Comparison of ENCODE assay signal across 30 cellular contexts in the genomic region with DNA sequence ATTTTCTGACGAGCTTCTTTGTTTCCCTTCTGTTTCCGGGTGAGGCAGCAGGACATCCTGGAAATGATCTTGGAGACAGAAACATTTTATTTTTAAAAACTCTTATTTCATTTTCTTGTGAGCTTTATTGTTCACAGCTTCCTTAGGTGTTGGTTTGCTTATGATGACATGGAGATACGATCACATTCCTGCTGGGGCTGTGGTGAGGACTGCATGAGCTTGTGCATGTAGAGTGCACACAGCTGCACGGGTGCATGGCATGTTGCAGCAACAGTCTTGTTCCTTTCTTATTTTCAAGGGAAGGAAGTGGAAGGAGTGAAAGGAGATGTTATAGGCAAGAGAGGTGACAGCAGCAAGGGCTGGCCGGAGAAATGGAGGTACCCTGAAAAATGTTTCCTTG. TPM values are rescaled to one million over a fixed set of nuclear protein-coding genes. Genes with fewer than 3 reads are reported as not detected.
DNase-seq lines count a peak whose midpoint lies in the region; ATAC-seq, FAIRE-seq and TF ChIP-seq lines count a peak whose summit lies in the region.
"Had no signal": no experiment of that assay in that cellular context is flagged by ENCODE, and none has a peak within 500 bp of the region (broad histone marks: within the 10 kb centered on the region; RNA-seq: fewer than 3 reads in every experiment).

No MANE protein-coding gene starts in this region.

- no peaks in the 10 kb centered on the region for H3K9me1 ChIP-seq in K562 (ENCODE audit: control insufficient read depth, insufficient read depth, low read length)

- no peak overlapping the region for H3K9ac ChIP-seq in K562 (ENCODE audit: insufficient read depth in 1 of 2, low read depth in 2 of 2, low read length in 2 of 2)
- peak overlapping the region in 1 of 2 donors; percentile 71 for H3K9ac ChIP-seq in mucosa of rectum (ENCODE audit: low read depth in 1 of 2, low read length in 2 of 2)
- H3K9ac ChIP-seq: BLaER1 had no signal

- H3K79me2 ChIP-seq in K562 (ENCODE audit: control insufficient read depth, insufficient read depth, low read length) (no peaks in the 10 kb centered on the region), osteoblast (ENCODE audit: insufficient read depth, low read length) (no peaks in the 10 kb centered on the region)

- H4K20me1 ChIP-seq in K562 (replicated peaks; ENCODE audit: control insufficient read depth, insufficient read depth, low read length) (no peaks in the 10 kb centered on the region), osteoblast (ENCODE audit: insufficient read depth, low read length) (no peaks in the 10 kb centered on the region)
- H4K20me1 ChIP-seq: BLaER1 had no signal

- TF ChIP-seq RAD21 in K562 (CRISPR knock-in tag; conservative IDR thresholded peaks at IDR 0.05 in 1 of 2, IDR thresholded peaks at IDR 0.05 in 1 of 2): no peak

- no peak for FAIRE-seq in K562 (lab: Jason Lieb, UNC)
- FAIRE-seq: HepG2 had no signal

- H3K4me3 ChIP-seq in heart left ventricle (no peak overlapping the region), K562 (no peak overlapping the region), mucosa of rectum (ENCODE audit: low read length in 2 of 2) (peak overlapping the region; percentile 73 to 74), upper lobe of right lung (no peak overlapping the region), osteoblast (ENCODE audit: insufficient read depth, low read length) (no peak overlapping the region)
- H3K4me3 ChIP-seq: BLaER1, SK-N-MC had no signal

- no peaks in the 10 kb centered on the region for H3K4me1 Mint-ChIP-seq in osteocyte (ENCODE audit: unreplicated experiment)

- BruUV-seq in K562 (replicated peaks; lab: Mats Ljungman, UMichigan): no TSS peak

- intact Hi-C loops in heart left ventricle (cut with DNase I) (no loop called here), Right ventricle myocardium superior (cut with DNase I) (no loop called here), K562 (cut with micrococcal nuclease) (no loop called here), upper lobe of right lung (cut with DNase I) (no loop called here)

- CTCF ChIA-PET in K562 (lab: Yijun Ruan, JAX; ENCODE audit: low intra/inter-chr PET ratio): no interaction called here

- TF ChIP-seq POLR2A in heart left ventricle (IDR thresholded peaks at IDR 0.05) (no peak), K562 (conservative IDR thresholded peaks at IDR 0.05) (no peak)

- in situ Hi-C loops in K562 (cut with MboI): no loop called here

- H3K4me1 ChIP-seq in heart left ventricle (peaks cover 0 to 3% (median 0%) of the 10 kb centered on the region in 12 donors), K562 (replicated peaks in 1 of 2; ENCODE audit: control insufficient read depth in 2 of 2, insufficient read depth in 2 of 2, low read length in 2 of 2) (peaks cover 0 to 3% of the 10 kb centered on the region in 2 experiments; a peak in 1 of 5 replicates), mucosa of rectum (ENCODE audit: control insufficient read depth in 2 of 2, insufficient read depth in 2 of 2, low read length in 2 of 2) (peaks cover 3 to 23% of the 10 kb centered on the region in 2 donors), upper lobe of right lung (no peaks in the 10 kb centered on the region), osteoblast (ENCODE audit: insufficient read depth, low read length) (no peaks in the 10 kb centered on the region)

- no peaks in the 10 kb centered on the region for H3K27me3 Mint-ChIP-seq in osteocyte (ENCODE audit: unreplicated experiment)
- H3K27me3 Mint-ChIP-seq: CD4-positive, alpha-beta T cell had no signal

- POLR2A ChIA-PET in K562 (lab: Yijun Ruan, JAX): no interaction called here

- TF ChIP-seq CTCF in heart left ventricle (IDR thresholded peaks at IDR 0.05): no peak
- no peak for TF ChIP-seq CTCF in K562 (IDR thresholded peaks at IDR 0.05 in 2 of 3, conservative IDR thresholded peaks at IDR 0.05 in 1 of 3; ENCODE audit: insufficient read depth in 2 of 3, low read depth in 1 of 3, low read length in 3 of 3)
- TF ChIP-seq CTCF in upper lobe of right lung (IDR thresholded peaks at IDR 0.05): no peak
- TF ChIP-seq CTCF in osteoblast (IDR thresholded peaks at IDR 0.05; ENCODE audit: extremely low read depth, low read depth, low read length): no peak
- TF ChIP-seq CTCF in osteocyte (IDR thresholded peaks at IDR 0.05): no peak

- H3K27ac Mint-ChIP-seq in osteocyte (ENCODE audit: unreplicated experiment): no peak overlapping the region
- H3K27ac Mint-ChIP-seq: CD4-positive, alpha-beta T cell had no signal

- H3K27ac ChIP-seq in heart left ventricle (peak overlapping the region in 8 of 12 donors; percentile 2 to 56 (median 40)), K562 (ENCODE audit: extremely low read depth, low read depth, low read length) (no peak overlapping the region), mucosa of rectum (ENCODE audit: low read depth in 2 of 2, low read length in 2 of 2) (no peak overlapping the region), upper lobe of right lung (no peak overlapping the region), osteoblast (ENCODE audit: low read depth, low read length) (no peak overlapping the region)
- H3K27ac ChIP-seq: 22Rv1, BLaER1, HL-60, SK-N-MC had no signal

- no peak for TF ChIP-seq EP300 in K562 (IDR thresholded peaks at IDR 0.05; ENCODE audit: low read length)

- H3K4me2 ChIP-seq in K562 (ENCODE audit: insufficient read depth, low read length) (no peak overlapping the region; the same call in 1 of the 2 replicates), osteoblast (ENCODE audit: insufficient read depth, low read length) (no peak overlapping the region)
- H3K4me2 ChIP-seq: BLaER1 had no signal

- WGBS in heart left ventricle, 4 donors: 54 to 65% (median 60%) methylated on average over 5 of the region's 5 CpGs
- WGBS in K562 (ENCODE audit: insufficient coverage, low coverage, missing lambda C conversion rate): 18% methylated on average over 5 of the region's 5 CpGs

- ATAC-seq in heart left ventricle (peak in 1 of 4 donors; percentile 56), Right ventricle myocardium superior (ENCODE audit: poor library complexity) (no peak), K562 (no peak), upper lobe of right lung (peak; percentile 23), HG02798 (IDR thresholded peaks at IDR 0.05; ENCODE audit: poor library complexity, unreplicated experiment) (no peak)
- ATAC-seq: HepG2 had no signal

- H3K9me3 ChIP-seq in heart left ventricle: peaks cover 0 to 9% (median 2%) of the 10 kb centered on the region in 12 donors
- no peaks in the 10 kb centered on the region; the same call in 1 of the 2 replicates for H3K9me3 ChIP-seq in K562 (replicated peaks; ENCODE audit: control insufficient read depth, insufficient read depth, low read depth, low read length)
- no peaks in the 10 kb centered on the region for H3K9me3 ChIP-seq in mucosa of rectum (ENCODE audit: control insufficient read depth in 2 of 2, low read length in 2 of 2)
- no peaks in the 10 kb centered on the region for H3K9me3 ChIP-seq in upper lobe of right lung
- H3K9me3 ChIP-seq in osteoblast (ENCODE audit: low read depth, low read length): no peaks in the 10 kb centered on the region

- no peaks in the 10 kb centered on the region for H3K36me3 Mint-ChIP-seq in osteocyte (ENCODE audit: unreplicated experiment)

- DNase-seq in heart left ventricle (no peak), Right ventricle myocardium superior (no peak), K562 (ENCODE audit: extremely low read depth in 1 of 4, low spot score in 3 of 4) (no peak), upper lobe of right lung (no peak), osteoblast (ENCODE audit: insufficient read length, low spot score, missing footprints) (no peak), osteocyte (ENCODE audit: extremely low spot score, unreplicated experiment) (no peak)
- DNase-seq: ACHN; CD4-positive, alpha-beta T cell; COR-L47; DMS 273 treated with DMSO at 0.1 percent for 48 hours; DMS79 treated with DMSO at 0.1 percent for 48 hours; KBM-7; MM.1S; NCI-H1092; NCI-H146; NCI-H2029; NCI-H2171; NCI-H345; NCI-H524; NCI-H774; RPMI8226; SHP77 treated with DMSO at 0.1 percent for 48 hours had no signal

- no peak overlapping the region for H3K4me3 Mint-ChIP-seq in osteocyte (ENCODE audit: unreplicated experiment)
- H3K4me3 Mint-ChIP-seq: CD4-positive, alpha-beta T cell had no signal

- H3K27me3 ChIP-seq in heart left ventricle (peaks cover 0 to 3% (median 0%) of the 10 kb centered on the region in 9 donors), K562 (ENCODE audit: control insufficient read depth in 2 of 2, insufficient read depth in 2 of 2, low read length in 2 of 2) (no peaks in the 10 kb centered on the region), mucosa of rectum (ENCODE audit: control insufficient read depth in 2 of 2, insufficient read depth in 2 of 2, low read length in 2 of 2) (no peaks in the 10 kb centered on the region), upper lobe of right lung (no peaks in the 10 kb centered on the region), osteoblast (ENCODE audit: insufficient read depth, low read length) (no peaks in the 10 kb centered on the region)
- H3K27me3 ChIP-seq: BLaER1 had no signal

- no peaks in the 10 kb centered on the region for H3K9me3 Mint-ChIP-seq in osteocyte (ENCODE audit: unreplicated experiment)

- H3K36me3 ChIP-seq in heart left ventricle (no peaks in the 10 kb centered on the region), K562 (ENCODE audit: control insufficient read depth, insufficient read depth, low read length) (no peaks in the 10 kb centered on the region), mucosa of rectum (ENCODE audit: control insufficient read depth in 2 of 2, insufficient read depth in 2 of 2, low read length in 2 of 2) (no peaks in the 10 kb centered on the region), upper lobe of right lung (no peaks in the 10 kb centered on the region), osteoblast (ENCODE audit: insufficient read depth, low read length) (no peaks in the 10 kb centered on the region)
- H3K36me3 ChIP-seq: BLaER1 had no signal

- peak overlapping the region; percentile 26; the same call in 1 of the 2 replicates for H2AFZ ChIP-seq in K562 (ENCODE audit: low read depth, low read length)
- no peak overlapping the region for H2AFZ ChIP-seq in osteoblast (ENCODE audit: low read length)

RNA-seq across cellular contexts. Expression of a gene that starts 1.2 kb away (rescaled TPM):
- total RNA-seq in heart left ventricle (under 1 TPM in 3 of 9 donors, not detected in 6; 0.17 to 0.84 (median 0.24) TPM), Right ventricle myocardium superior (not detected), K562 (2014; rRNA removed) (0.18 TPM in 1 of 2 replicates, not detected in the other), K562 (2014; rRNA removed; fragmentation: Illumina TruSeq; extraction: Trizol) (0.07 TPM in 1 of 2 replicates, not detected in the other), K562 (2015; rRNA removed; fragmentation: Illumina TruSeq; extraction: Trizol) (0.15 TPM in 1 of 2 replicates, not detected in the other), K562 (2021) (0.13 TPM in 1 of 2 replicates, not detected in the other), upper lobe of right lung (4.5 TPM), osteoblast (not detected in 2 replicates), osteocyte (not detected in 2 replicates)
- polyA plus RNA-seq in heart left ventricle (under 1 TPM in 1 of 2 donors, not detected in 1; 0.14 TPM), K562 (2011; rRNA removed) (not detected in 2 replicates), K562 (2014; fragmentation: Illumina TruSeq; extraction: Trizol) (0.04 TPM in 1 of 2 replicates, not detected in the other), K562 (2014; fragmentation: Nextera tagmentation; extraction: Ambion mirVana) (not detected), K562 (2014; rRNA removed) (0.22 TPM in 1 of 2 replicates, not detected in the other)
- total RNA-seq in K562 (2011; cell fraction: chromatin; rRNA removed; ENCODE audit: low replicate concordance): 0.16 TPM in 1 of 2 replicates, not detected in the other
- total RNA-seq in K562 (2011; cell fraction: nucleolus; rRNA removed): not detected in 2 replicates
- not detected in 2 replicates for total RNA-seq in K562 (2011; cell fraction: nucleoplasm; rRNA removed)
- not detected in 2 replicates for polyA plus RNA-seq in K562 (2011; cell fraction: cytosol; rRNA removed)
- 0.13 TPM in 1 of 2 replicates, not detected in the other for polyA plus RNA-seq in K562 (2011; cell fraction: nucleus; rRNA removed)
- 0.15 and 0.27 TPM in 2 replicates for polyA plus RNA-seq in K562 (2012)
- not detected in 2 replicates for polyA minus RNA-seq in K562 (2011; rRNA and poly(A)+ RNA removed)
- polyA minus RNA-seq in K562 (2011; cell fraction: cytosol; rRNA and poly(A)+ RNA removed): not detected in 2 replicates
- polyA minus RNA-seq in K562 (2011; cell fraction: nucleus; rRNA and poly(A)+ RNA removed): not detected in 2 replicates
- total RNA-seq: CD4-positive, alpha-beta T cell; H4; HepG2 had no signal
- polyA plus RNA-seq: HepG2 had no signal

RNA-seq across cellular contexts. Expression of a gene that starts 39.1 kb away (rescaled TPM):
- 10 to 100 TPM in 8 of 9 donors, 1 to 10 TPM in 1; 9.4 to 18.6 (median 13.8) TPM for total RNA-seq in heart left ventricle
- polyA plus RNA-seq in heart left ventricle: 10 to 100 TPM; 10.6 to 13.6 TPM
- total RNA-seq in Right ventricle myocardium superior: 16.6 TPM
- 20.6 and 74.4 TPM in 2 replicates for total RNA-seq in K562 (2011; cell fraction: chromatin; rRNA removed; ENCODE audit: low replicate concordance)
- 10.7 and 15.1 TPM in 2 replicates for total RNA-seq in K562 (2011; cell fraction: nucleolus; rRNA removed)
- total RNA-seq in K562 (2011; cell fraction: nucleoplasm; rRNA removed): 20.2 and 22.8 TPM in 2 replicates
- total RNA-seq in K562 (2014; rRNA removed): 18.9 and 22.2 TPM in 2 replicates
- total RNA-seq in K562 (2014; rRNA removed; fragmentation: Illumina TruSeq; extraction: Trizol): 32.8 and 33.9 TPM in 2 replicates
- 25.8 and 28.8 TPM in 2 replicates for total RNA-seq in K562 (2015; rRNA removed; fragmentation: Illumina TruSeq; extraction: Trizol)
- 22.9 and 24.0 TPM in 2 replicates for total RNA-seq in K562 (2021)
- polyA plus RNA-seq in K562 (2011; rRNA removed): 37.5 and 38.6 TPM in 2 replicates
- 4.0 and 9.8 TPM in 2 replicates for polyA plus RNA-seq in K562 (2011; cell fraction: cytosol; rRNA removed)
- polyA plus RNA-seq in K562 (2011; cell fraction: nucleus; rRNA removed): 41.6 and 58.9 TPM in 2 replicates
- polyA plus RNA-seq in K562 (2012): 22.2 and 23.9 TPM in 2 replicates
- polyA plus RNA-seq in K562 (2014; fragmentation: Illumina TruSeq; extraction: Trizol): 21.6 and 25.0 TPM in 2 replicates
- polyA plus RNA-seq in K562 (2014; fragmentation: Nextera tagmentation; extraction: Ambion mirVana): 10 to 100 TPM; 12.2 to 18.1 TPM
- polyA plus RNA-seq in K562 (2014; rRNA removed): 19.2 and 32.9 TPM in 2 replicates
- polyA minus RNA-seq in K562 (2011; rRNA and poly(A)+ RNA removed): 45.8 and 63.5 TPM in 2 replicates
- 13.9 and 14.1 TPM in 2 replicates for polyA minus RNA-seq in K562 (2011; cell fraction: cytosol; rRNA and poly(A)+ RNA removed)
- 17.5 and 36.4 TPM in 2 replicates for polyA minus RNA-seq in K562 (2011; cell fraction: nucleus; rRNA and poly(A)+ RNA removed)
- 22.6 TPM for total RNA-seq in upper lobe of right lung
- 12.4 and 18.1 TPM in 2 replicates for total RNA-seq in osteoblast
- total RNA-seq in osteocyte: 21.7 and 22.2 TPM in 2 replicates

Comparison
In these comparisons a context has a peak if more than half of its experiments do, and no peak if none do; other contexts are left out.
1. H3K27ac ChIP-seq: peak in heart left ventricle (8 of 12); none in K562 (single experiment), mucosa of rectum (0 of 2), upper lobe of right lung (single experiment) and osteoblast (single experiment).
2. H3K4me3 ChIP-seq: peak in mucosa of rectum (2 of 2); none in heart left ventricle (0 of 12), K562 (single experiment), upper lobe of right lung (single experiment) and osteoblast (single experiment).